23 cellular contexts compared by ENCODE assay signal in genomic region chr4:168737441-168738176, GRCh38.
A peak's percentile ranks its signal among the peaks of the same experiment; 100 is the strongest.
DNase-seq lines count a peak whose midpoint lies in the region; ATAC-seq, FAIRE-seq and TF ChIP-seq lines count a peak whose summit lies in the region.
"Had no signal": no experiment of that assay in that cellular context is flagged by ENCODE, and none has a peak within 500 bp of the region (broad histone marks: within the 10 kb centered on the region; RNA-seq: fewer than 3 reads in every experiment).

No MANE protein-coding gene starts in this region.

- in situ Hi-C loops in astrocyte of the spinal cord (cut with HindIII; ENCODE audit: low sequenced_read_pairs), result no loop called here

- H3K4me1 ChIP-seq in upper lobe of right lung, result peaks cover 8% of the 10 kb centered on the region

- peak; percentile 69 for FAIRE-seq in HTR-8/SVneo (lab: Jason Lieb, UNC)
- FAIRE-seq: endothelial cell of umbilical vein, G401.6 had no signal

- H3K36me3 ChIP-seq in upper lobe of right lung, result no peaks in the 10 kb centered on the region
- H3K36me3 ChIP-seq: BLaER1 treated with 17β-estradiol and CSF1 and Interleukin-3, amounts not matched to agents 10 nM and 100 nM; brain microvascular endothelial cell had no signal

- peaks cover 68% of the 10 kb centered on the region for H3K4me1 Mint-ChIP-seq in mesothelial cell of epicardium
- H3K4me1 Mint-ChIP-seq: activated naive CD4-positive, alpha-beta T cell treated with anti-CD3 and anti-CD28 coated beads, Interleukin-2, amount 50 U/mL, for 24 hours; natural killer cell; stimulated activated effector memory CD8-positive, alpha-beta T cell treated with anti-CD3 and anti-CD28 coated beads, Interleukin-12 subunit alpha, Interleukin-12 subunit beta, amount 100 ng/mL, for 72 hours had no signal

- peak; percentile 28 for ATAC-seq in upper lobe of right lung
- ATAC-seq: activated T-cell treated with anti-CD3 and anti-CD28 coated beads, Interleukin-2, amount 50 U/mL, for 72 hours; natural killer cell; stimulated activated effector memory CD8-positive, alpha-beta T cell treated with anti-CD3 and anti-CD28 coated beads, Interleukin-12 subunit alpha, Interleukin-12 subunit beta, amount 100 ng/mL, for 72 hours had no signal

- peak overlapping the region; percentile 19 for H3K27ac Mint-ChIP-seq in mesothelial cell of epicardium
- H3K27ac Mint-ChIP-seq: activated naive CD4-positive, alpha-beta T cell treated with anti-CD3 and anti-CD28 coated beads, Interleukin-2, amount 50 U/mL, for 24 hours; activated T-cell treated with anti-CD3 and anti-CD28 coated beads, Interleukin-2, amount 50 U/mL, for 72 hours; dendritic cell treated with granulocyte-macrophage colony-stimulating factor and Interleukin-4, amounts not matched to agents 40 ng/mL and 50 ng/mL, for 4 days; natural killer cell; stimulated activated effector memory CD8-positive, alpha-beta T cell treated with anti-CD3 and anti-CD28 coated beads, Interleukin-12 subunit alpha, Interleukin-12 subunit beta, amount 100 ng/mL, for 72 hours had no signal

- peaks cover 5% of the 10 kb centered on the region for H3K36me3 Mint-ChIP-seq in mesothelial cell of epicardium
- H3K36me3 Mint-ChIP-seq: activated naive CD4-positive, alpha-beta T cell treated with anti-CD3 and anti-CD28 coated beads, Interleukin-2, amount 50 U/mL, for 24 hours; natural killer cell; stimulated activated effector memory CD8-positive, alpha-beta T cell treated with anti-CD3 and anti-CD28 coated beads, Interleukin-12 subunit alpha, Interleukin-12 subunit beta, amount 100 ng/mL, for 72 hours had no signal

- H3K27ac ChIP-seq in upper lobe of right lung, result no peak overlapping the region
- H3K27ac ChIP-seq: BLaER1 treated with 17β-estradiol and CSF1 and Interleukin-3, amounts not matched to agents 10 nM and 100 nM; brain microvascular endothelial cell; testis had no signal

- H3K27me3 ChIP-seq in upper lobe of right lung, result no peaks in the 10 kb centered on the region
- H3K27me3 ChIP-seq: BLaER1 treated with 17β-estradiol and CSF1 and Interleukin-3, amounts not matched to agents 10 nM and 100 nM; brain microvascular endothelial cell; testis had no signal

- H3K4me3 ChIP-seq in astrocyte of the spinal cord (ENCODE audit: low read depth, low read length), result no peak overlapping the region
- H3K4me3 ChIP-seq in upper lobe of right lung, result no peak overlapping the region
- H3K4me3 ChIP-seq: BLaER1 treated with 17β-estradiol and CSF1 and Interleukin-3, amounts not matched to agents 10 nM and 100 nM; testis had no signal

- H3K9me3 ChIP-seq in upper lobe of right lung, result no peaks in the 10 kb centered on the region
- H3K9me3 ChIP-seq: BLaER1 treated with 17β-estradiol and CSF1 and Interleukin-3, amounts not matched to agents 10 nM and 100 nM; testis had no signal

- TF ChIP-seq CTCF in astrocyte of the spinal cord (IDR thresholded peaks at IDR 0.05; ENCODE audit: low read depth, low read length) (no peak), mesothelial cell of epicardium (IDR thresholded peaks at IDR 0.05; ENCODE audit: unreplicated experiment) (no peak), upper lobe of right lung (IDR thresholded peaks at IDR 0.05) (no peak)

- H3K4me3 Mint-ChIP-seq in mesothelial cell of epicardium, result no peak overlapping the region
- H3K4me3 Mint-ChIP-seq: activated naive CD4-positive, alpha-beta T cell treated with anti-CD3 and anti-CD28 coated beads, Interleukin-2, amount 50 U/mL, for 24 hours; activated T-cell treated with anti-CD3 and anti-CD28 coated beads, Interleukin-2, amount 50 U/mL, for 72 hours; dendritic cell treated with granulocyte-macrophage colony-stimulating factor and Interleukin-4, amounts not matched to agents 40 ng/mL and 50 ng/mL, for 4 days; natural killer cell; stimulated activated effector memory CD8-positive, alpha-beta T cell treated with anti-CD3 and anti-CD28 coated beads, Interleukin-12 subunit alpha, Interleukin-12 subunit beta, amount 100 ng/mL, for 72 hours had no signal

- intact Hi-C loops in upper lobe of right lung (cut with DNase I), result no loop called here

- no peaks in the 10 kb centered on the region for H3K9me3 Mint-ChIP-seq in mesothelial cell of epicardium
- H3K9me3 Mint-ChIP-seq: activated naive CD4-positive, alpha-beta T cell treated with anti-CD3 and anti-CD28 coated beads, Interleukin-2, amount 50 U/mL, for 24 hours; activated T-cell treated with anti-CD3 and anti-CD28 coated beads, Interleukin-2, amount 50 U/mL, for 72 hours; dendritic cell treated with granulocyte-macrophage colony-stimulating factor and Interleukin-4, amounts not matched to agents 40 ng/mL and 50 ng/mL, for 4 days; natural killer cell; stimulated activated effector memory CD8-positive, alpha-beta T cell treated with anti-CD3 and anti-CD28 coated beads, Interleukin-12 subunit alpha, Interleukin-12 subunit beta, amount 100 ng/mL, for 72 hours had no signal

- DNase-seq in HTR-8/SVneo (ENCODE audit: insufficient read length, low spot score) (no peak), astrocyte of the spinal cord (ENCODE audit: low read depth, low spot score) (peak; percentile 70), mesothelial cell of epicardium (ENCODE audit: low spot score in 2 of 2, unreplicated experiment in 2 of 2) (no peak), upper lobe of right lung (no peak), nucleus accumbens (lab: John Stamatoyannopoulos, UW) (no peak), NOMO-1 treated with dmso at 0.1 percent for 144 hours (lab: John Stamatoyannopoulos, UW; ENCODE audit: unreplicated experiment) (no peak)
- DNase-seq in stimulated activated naive CD4-positive, alpha-beta T cell treated with Interleukin-2 at 50 U/mL for 16 hours (lab: John Stamatoyannopoulos, UW), result no peak
- DNase-seq: activated T-cell treated with anti-CD3 and anti-CD28 coated beads, Interleukin-2, amount 50 U/mL, for 72 hours; brain microvascular endothelial cell; foreskin melanocyte; MM.1S; natural killer cell; NCI-H146; NCI-H2171; NCI-H69; T1000; testis had no signal

- H3K27me3 Mint-ChIP-seq in mesothelial cell of epicardium (ENCODE audit: low read depth), result no peaks in the 10 kb centered on the region
- H3K27me3 Mint-ChIP-seq: activated naive CD4-positive, alpha-beta T cell treated with anti-CD3 and anti-CD28 coated beads, Interleukin-2, amount 50 U/mL, for 24 hours had no signal
